Comparison of ENCODE assay signal across 9 cellular contexts in genomic region chrX:140172401-140172800, GRCh38.
"Had no signal": no experiment of that assay in that cellular context is flagged by ENCODE, and none has a peak within 500 bp of the region (broad histone marks: within the 10 kb centered on the region; RNA-seq: fewer than 3 reads in every experiment).

No MANE protein-coding gene starts in this region.

- H3K36me3 ChIP-seq: WERI-Rb-1 had no signal

- H3K27ac ChIP-seq: VCaP, WERI-Rb-1 had no signal

- ATAC-seq: activated CD4-positive, alpha-beta T cell treated with anti-CD3 and anti-CD28 coated beads for 36 hours; activated CD4-positive, CD25-positive, alpha-beta regulatory T cell treated with anti-CD3 and anti-CD28 coated beads, Interleukin-2, amount 50 U/mL, for 24 hours; activated CD8-positive, alpha-beta memory T cell treated with anti-CD3 and anti-CD28 coated beads, Interleukin-2, amount 10 ng/mL, durations not matched to agents 7 days and 5 days; activated CD8-positive, alpha-beta T cell treated with anti-CD3 and anti-CD28 coated beads for 36 hours; activated CD8-positive, alpha-beta T cell treated with anti-CD3 and anti-CD28 coated beads, Interleukin-2, amount 10 ng/mL, durations not matched to agents 7 days and 5 days; T-helper 17 cell; WTC11 had no signal
